ENCODE assay signal across 9 cellular contexts in the genomic region with DNA sequence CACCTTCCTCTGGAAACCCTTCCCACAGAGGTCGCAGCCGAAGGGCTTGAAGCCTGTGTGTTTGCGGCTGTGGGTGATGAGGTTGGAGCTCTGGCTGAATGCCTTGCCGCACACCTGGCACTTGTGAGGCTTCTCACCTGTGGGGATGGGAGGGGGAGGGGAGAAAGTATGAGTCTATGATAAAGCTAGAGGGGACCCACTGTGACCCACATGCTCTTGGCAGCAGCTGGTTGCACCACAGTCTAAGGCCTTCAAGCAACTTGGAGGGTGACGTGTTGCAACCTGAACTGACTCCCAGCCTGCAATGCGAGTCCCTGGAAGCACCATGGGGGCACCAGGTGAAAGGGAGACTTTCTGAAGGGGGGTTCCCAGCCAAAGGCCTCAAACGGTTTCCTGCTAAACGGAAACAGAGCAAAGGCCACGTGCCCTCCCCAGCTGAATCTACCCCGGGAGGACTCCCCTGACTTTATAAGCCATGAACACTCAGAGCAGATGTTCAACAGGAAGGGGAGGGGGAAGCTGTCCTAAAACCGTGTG. TPM values are rescaled to one million over a fixed set of nuclear protein-coding genes. Genes with fewer than 3 reads are reported as not detected.
DNase-seq lines count a peak whose midpoint lies in the region; ATAC-seq, FAIRE-seq and TF ChIP-seq lines count a peak whose summit lies in the region.
"Had no signal": no experiment of that assay in that cellular context is flagged by ENCODE, and none has a peak within 500 bp of the region (broad histone marks: within the 10 kb centered on the region; RNA-seq: fewer than 3 reads in every experiment).

No MANE protein-coding gene starts in this region.

- peaks cover 3% of the 10 kb centered on the region for H4K20me1 ChIP-seq in mammary epithelial cell (ENCODE audit: insufficient read depth, low read length)

- H3K36me3 ChIP-seq in mammary epithelial cell (ENCODE audit: insufficient read depth, low read length): no peaks in the 10 kb centered on the region

- no peak overlapping the region for H3K4me2 ChIP-seq in mammary epithelial cell (ENCODE audit: insufficient read depth, low read depth, low read length)

- in situ Hi-C loops in mammary epithelial cell (cut with MboI; ENCODE audit: low sequenced_read_pairs in 2 of 2): no loop called here

- no peak for TF ChIP-seq CTCF in mammary epithelial cell (conservative IDR thresholded peaks at IDR 0.05 in 1 of 2, IDR thresholded peaks at IDR 0.05 in 1 of 2; ENCODE audit: extremely low read depth in 1 of 2, insufficient read depth in 1 of 2, low read depth in 1 of 2, low read length in 2 of 2)

- no peaks in the 10 kb centered on the region for H3K27me3 Mint-ChIP-seq in naive thymus-derived CD8-positive, alpha-beta T cell

- TF ChIP-seq POLR2A in GM12892 (IDR thresholded peaks at IDR 0.05; ENCODE audit: low read depth, low read length): no peak

- FAIRE-seq in GM12892 (lab: Jason Lieb, UNC): peak; percentile 86

- no peak overlapping the region for H3K9ac ChIP-seq in mammary epithelial cell (ENCODE audit: insufficient read depth, low read length)

- dilution Hi-C loops in mammary epithelial cell (cut with HindIII; ENCODE audit: low sequenced_read_pairs): no loop called here

- no TSS peak for BruUV-seq in mammary epithelial cell (replicated peaks; lab: Mats Ljungman, UMichigan)

- H3K27ac ChIP-seq in mammary epithelial cell (ENCODE audit: insufficient read depth, low read depth, low read length): no peak overlapping the region

- no peaks in the 10 kb centered on the region for H3K79me2 ChIP-seq in mammary epithelial cell (ENCODE audit: insufficient read depth, low read length)

- no peak overlapping the region for H3K4me3 ChIP-seq in mammary epithelial cell (replicated peaks in 1 of 3; ENCODE audit: insufficient read depth in 1 of 3, low read depth in 2 of 3, low read length in 3 of 3)

- intact Hi-C loops in mammary epithelial cell (cut with micrococcal nuclease): no loop called here

- peaks cover 7% of the 10 kb centered on the region for H3K4me1 ChIP-seq in mammary epithelial cell (ENCODE audit: insufficient read depth, low read length)

- H3K9me3 Mint-ChIP-seq in naive thymus-derived CD8-positive, alpha-beta T cell: no peaks in the 10 kb centered on the region
- H3K9me3 Mint-ChIP-seq: IgD-negative memory B cell had no signal

- CTCF ChIA-PET in mammary epithelial cell (lab: Charles Lee; ENCODE audit: low non-redundant PET): no interaction called here

- peak; percentile 27 for DNase-seq in GM12892 (ENCODE audit: insufficient read length)
- DNase-seq in activated CD4-positive, alpha-beta T cell treated with anti-CD3 and anti-CD28 coated beads, Interleukin-2, amount 50 U/mL, for 48 hours: peak; percentile 34 to 48
- DNase-seq in naive thymus-derived CD8-positive, alpha-beta T cell: peak in 9 of 10 donors; percentile 32 to 81 (median 67)
- DNase-seq in mammary epithelial cell: no peak
- DNase-seq in COR-L47 (lab: John Stamatoyannopoulos, UW): no peak
- DNase-seq in inferior parietal cortex (ENCODE audit: extremely low spot score): no peak
- no peak for DNase-seq in glomerular visceral epithelial cell (ENCODE audit: extremely low spot score)

- peak overlapping the region; percentile 11 to 83 (median 50) for H3K4me3 Mint-ChIP-seq in naive thymus-derived CD8-positive, alpha-beta T cell

- H2AFZ ChIP-seq in mammary epithelial cell (ENCODE audit: low read depth, low read length): no peak overlapping the region

- H3K27ac Mint-ChIP-seq in naive thymus-derived CD8-positive, alpha-beta T cell: peak overlapping the region; percentile 34 to 95 (median 84)
- H3K27ac Mint-ChIP-seq: IgD-negative memory B cell had no signal

- WGBS in mammary epithelial cell (ENCODE audit: low coverage, missing lambda C conversion rate): 81% methylated on average over 11 of the region's 11 CpGs

- POLR2A ChIA-PET in naive thymus-derived CD8-positive, alpha-beta T cell (lab: Charles Lee): interaction anchor here (1.0 to 5.0 kb wide), 2 partner anchors 8 to 61 kb away, joined by 4 to 56 read pairs; a partner anchor contains a TSS

- ATAC-seq in HG03342 (IDR thresholded peaks at IDR 0.05; ENCODE audit: unreplicated experiment): peak; percentile 53
- ATAC-seq in naive thymus-derived CD8-positive, alpha-beta T cell: peak; percentile 90 to 93

- peaks cover 4% of the 10 kb centered on the region for H3K9me3 ChIP-seq in mammary epithelial cell (replicated peaks; ENCODE audit: insufficient read depth, low read length)

- peaks cover 16% of the 10 kb centered on the region for H3K27me3 ChIP-seq in mammary epithelial cell (ENCODE audit: insufficient read depth, low read length)

- peaks cover 0 to 34% (median 8%) of the 10 kb centered on the region in 3 donors for H3K36me3 Mint-ChIP-seq in naive thymus-derived CD8-positive, alpha-beta T cell
- H3K36me3 Mint-ChIP-seq: IgD-negative memory B cell had no signal

- peaks cover 11 to 65% (median 51%) of the 10 kb centered on the region in 4 donors for H3K4me1 Mint-ChIP-seq in naive thymus-derived CD8-positive, alpha-beta T cell

RNA-seq across cellular contexts. Expression of a gene that starts 10.6 kb away (rescaled TPM):
- 2.8 TPM for polyA plus RNA-seq in GM12892 (2012; ENCODE audit: missing spikeins)
- 10 to 100 TPM; 18.2 to 22.4 TPM for total RNA-seq in naive thymus-derived CD8-positive, alpha-beta T cell
- polyA plus RNA-seq in naive thymus-derived CD8-positive, alpha-beta T cell: 10 to 100 TPM in 1 of 3 donors, 1 to 10 TPM in 2; 5.6 to 12.4 (median 6.7) TPM
- total RNA-seq in mammary epithelial cell: under 1 TPM; under 0.01 to 0.54 TPM
- polyA plus RNA-seq in mammary epithelial cell: 0.43 TPM
- polyA minus RNA-seq in mammary epithelial cell: 0.62 TPM

Comparison
In these comparisons a context has a peak if more than half of its experiments do, and no peak if none do; other contexts are left out.
1. DNase-seq: peak in GM12892 (single experiment), activated CD4-positive, alpha-beta T cell treated with anti-CD3 and anti-CD28 coated beads, Interleukin-2, amount 50 U/mL, for 48 hours (2 of 2) and naive thymus-derived CD8-positive, alpha-beta T cell (9 of 10); none in mammary epithelial cell (single experiment), COR-L47 (single experiment), inferior parietal cortex (single experiment) and glomerular visceral epithelial cell (single experiment).
2. RNA of a gene that starts 10.6 kb away (total RNA-seq): 18.2 to 22.4 TPM in naive thymus-derived CD8-positive, alpha-beta T cell; under 0.01 to 0.54 TPM in mammary epithelial cell; every median in the first group is over 10 times any median in the second.